In the genomic region with DNA sequence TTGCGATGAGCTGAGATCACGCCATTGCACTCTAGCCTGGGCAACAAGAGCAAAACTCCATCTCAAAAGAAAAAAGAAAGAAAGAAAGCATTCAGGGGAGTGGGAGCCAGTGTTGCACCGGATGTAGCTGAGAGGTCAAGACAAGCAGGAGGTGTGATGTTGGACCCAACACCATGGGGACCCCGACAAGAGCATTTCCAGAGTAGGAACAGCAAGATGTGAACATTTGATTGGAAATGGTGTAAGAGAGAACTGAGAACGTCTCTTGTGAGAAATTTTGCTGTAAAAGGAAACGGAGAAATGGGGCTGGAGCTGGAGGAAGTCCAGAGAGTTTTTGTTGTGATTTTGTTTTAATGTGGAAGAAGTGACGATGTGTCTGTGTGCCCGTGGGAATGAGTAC, we compare ENCODE assay signal across 1 cellular context.
TF ChIP-seq lines count a peak whose summit lies in the region.

No MANE protein-coding gene starts in this region.

TF ChIP-seq in A549, 52 proteins besides CTCF, POLR2A, EP300 and RAD21 (continued from another document):
- TF ChIP-seq ZNF302 (CRISPR knock-in tag; IDR thresholded peaks at IDR 0.05) (no peak), NFE2L2 (conservative IDR thresholded peaks at IDR 0.05; ENCODE audit: low read length) (no peak)
